ENCODE assay signal across 1 cellular context in genomic region chr11:72102946-72103753, GRCh38.
TF ChIP-seq lines count a peak whose summit lies in the region.

TSS of gene LAMTOR1 (minus strand) at chr11:72103297. CDS start at chr11:72103224, 73 bp downstream.

TF ChIP-seq in GM12878, 131 proteins besides CTCF, POLR2A, EP300 and RAD21 (continued from another document):
- TF ChIP-seq PML (IDR thresholded peaks at IDR 0.05; ENCODE audit: low read length), result peak; percentile 66
- no peak for TF ChIP-seq KDM1A (IDR thresholded peaks at IDR 0.05; ENCODE audit: borderline replicate concordance)
